3 cellular contexts compared by ENCODE assay signal in the genomic region with DNA sequence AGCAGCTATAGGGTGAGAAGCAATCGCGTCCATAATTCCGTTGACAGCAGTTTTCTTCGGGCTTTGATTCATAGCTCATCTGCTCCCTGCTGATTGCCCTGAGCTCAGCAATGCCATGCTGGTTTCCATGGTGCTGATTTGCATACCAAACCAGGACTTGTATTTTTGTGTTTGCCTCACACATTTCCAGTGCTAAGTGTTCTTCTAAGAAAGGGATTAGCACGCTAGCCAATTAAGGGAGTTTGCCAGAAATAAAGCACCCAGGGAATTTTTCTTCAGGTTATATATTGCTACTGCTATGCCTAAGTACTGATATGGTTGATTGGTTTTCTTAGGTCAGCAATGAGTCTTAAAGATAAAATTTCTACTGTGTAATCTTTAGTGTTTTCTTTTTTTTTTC.
A peak's percentile ranks its signal among the peaks of the same experiment; 100 is the strongest.
TF ChIP-seq lines count a peak whose summit lies in the region.

No MANE protein-coding gene starts in this region.

TF ChIP-seq in SK-N-SH, 30 proteins besides CTCF, POLR2A, EP300 and RAD21 (continued from another document):
- TF ChIP-seq, protein P1, sequence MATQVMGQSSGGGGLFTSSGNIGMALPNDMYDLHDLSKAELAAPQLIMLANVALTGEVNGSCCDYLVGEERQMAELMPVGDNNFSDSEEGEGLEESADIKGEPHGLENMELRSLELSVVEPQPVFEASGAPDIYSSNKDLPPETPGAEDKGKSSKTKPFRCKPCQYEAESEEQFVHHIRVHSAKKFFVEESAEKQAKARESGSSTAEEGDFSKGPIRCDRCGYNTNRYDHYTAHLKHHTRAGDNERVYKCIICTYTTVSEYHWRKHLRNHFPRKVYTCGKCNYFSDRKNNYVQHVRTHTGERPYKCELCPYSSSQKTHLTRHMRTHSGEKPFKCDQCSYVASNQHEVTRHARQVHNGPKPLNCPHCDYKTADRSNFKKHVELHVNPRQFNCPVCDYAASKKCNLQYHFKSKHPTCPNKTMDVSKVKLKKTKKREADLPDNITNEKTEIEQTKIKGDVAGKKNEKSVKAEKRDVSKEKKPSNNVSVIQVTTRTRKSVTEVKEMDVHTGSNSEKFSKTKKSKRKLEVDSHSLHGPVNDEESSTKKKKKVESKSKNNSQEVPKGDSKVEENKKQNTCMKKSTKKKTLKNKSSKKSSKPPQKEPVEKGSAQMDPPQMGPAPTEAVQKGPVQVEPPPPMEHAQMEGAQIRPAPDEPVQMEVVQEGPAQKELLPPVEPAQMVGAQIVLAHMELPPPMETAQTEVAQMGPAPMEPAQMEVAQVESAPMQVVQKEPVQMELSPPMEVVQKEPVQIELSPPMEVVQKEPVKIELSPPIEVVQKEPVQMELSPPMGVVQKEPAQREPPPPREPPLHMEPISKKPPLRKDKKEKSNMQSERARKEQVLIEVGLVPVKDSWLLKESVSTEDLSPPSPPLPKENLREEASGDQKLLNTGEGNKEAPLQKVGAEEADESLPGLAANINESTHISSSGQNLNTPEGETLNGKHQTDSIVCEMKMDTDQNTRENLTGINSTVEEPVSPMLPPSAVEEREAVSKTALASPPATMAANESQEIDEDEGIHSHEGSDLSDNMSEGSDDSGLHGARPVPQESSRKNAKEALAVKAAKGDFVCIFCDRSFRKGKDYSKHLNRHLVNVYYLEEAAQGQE (IDR thresholded peaks at IDR 0.05; ENCODE audit: low read depth, low read length), result peak; percentile 83
TF ChIP-seq in SK-N-SH: peak in this region for 1.

TF ChIP-seq in SK-N-SH treated with all-trans-retinoic acid at 6 μM for 48 hours, 23 proteins besides CTCF, POLR2A, EP300 and RAD21 (continued from another document):
- TF ChIP-seq, protein P2, sequence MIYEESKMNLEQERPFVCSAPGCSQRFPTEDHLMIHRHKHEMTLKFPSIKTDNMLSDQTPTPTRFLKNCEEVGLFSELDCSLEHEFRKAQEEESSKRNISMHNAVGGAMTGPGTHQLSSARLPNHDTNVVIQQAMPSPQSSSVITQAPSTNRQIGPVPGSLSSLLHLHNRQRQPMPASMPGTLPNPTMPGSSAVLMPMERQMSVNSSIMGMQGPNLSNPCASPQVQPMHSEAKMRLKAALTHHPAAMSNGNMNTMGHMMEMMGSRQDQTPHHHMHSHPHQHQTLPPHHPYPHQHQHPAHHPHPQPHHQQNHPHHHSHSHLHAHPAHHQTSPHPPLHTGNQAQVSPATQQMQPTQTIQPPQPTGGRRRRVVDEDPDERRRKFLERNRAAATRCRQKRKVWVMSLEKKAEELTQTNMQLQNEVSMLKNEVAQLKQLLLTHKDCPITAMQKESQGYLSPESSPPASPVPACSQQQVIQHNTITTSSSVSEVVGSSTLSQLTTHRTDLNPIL (CRISPR knock-in tag; IDR thresholded peaks at IDR 0.05; ENCODE audit: low read depth), result no peak
- TF ChIP-seq ESRRG (CRISPR knock-in tag; IDR thresholded peaks at IDR 0.05), result no peak
- no peak for TF ChIP-seq OSR1 (CRISPR knock-in tag; IDR thresholded peaks at IDR 0.05)
- TF ChIP-seq, protein P3, sequence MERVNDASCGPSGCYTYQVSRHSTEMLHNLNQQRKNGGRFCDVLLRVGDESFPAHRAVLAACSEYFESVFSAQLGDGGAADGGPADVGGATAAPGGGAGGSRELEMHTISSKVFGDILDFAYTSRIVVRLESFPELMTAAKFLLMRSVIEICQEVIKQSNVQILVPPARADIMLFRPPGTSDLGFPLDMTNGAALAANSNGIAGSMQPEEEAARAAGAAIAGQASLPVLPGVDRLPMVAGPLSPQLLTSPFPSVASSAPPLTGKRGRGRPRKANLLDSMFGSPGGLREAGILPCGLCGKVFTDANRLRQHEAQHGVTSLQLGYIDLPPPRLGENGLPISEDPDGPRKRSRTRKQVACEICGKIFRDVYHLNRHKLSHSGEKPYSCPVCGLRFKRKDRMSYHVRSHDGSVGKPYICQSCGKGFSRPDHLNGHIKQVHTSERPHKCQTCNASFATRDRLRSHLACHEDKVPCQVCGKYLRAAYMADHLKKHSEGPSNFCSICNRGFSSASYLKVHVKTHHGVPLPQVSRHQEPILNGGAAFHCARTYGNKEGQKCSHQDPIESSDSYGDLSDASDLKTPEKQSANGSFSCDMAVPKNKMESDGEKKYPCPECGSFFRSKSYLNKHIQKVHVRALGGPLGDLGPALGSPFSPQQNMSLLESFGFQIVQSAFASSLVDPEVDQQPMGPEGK (CRISPR knock-in tag; IDR thresholded peaks at IDR 0.05; ENCODE audit: borderline replicate concordance), result no peak
- no peak for TF ChIP-seq ARNTL (CRISPR knock-in tag; IDR thresholded peaks at IDR 0.05; ENCODE audit: borderline replicate concordance, low read depth)
- no peak for TF ChIP-seq SNAI2 (CRISPR knock-in tag; IDR thresholded peaks at IDR 0.05)
- no peak for TF ChIP-seq BACH2 (CRISPR knock-in tag; IDR thresholded peaks at IDR 0.05; ENCODE audit: borderline replicate concordance)
- no peak for TF ChIP-seq GLIS3 (CRISPR knock-in tag; IDR thresholded peaks at IDR 0.05)
- no peak for TF ChIP-seq PPARA (CRISPR knock-in tag; IDR thresholded peaks at IDR 0.05; ENCODE audit: borderline replicate concordance)
- TF ChIP-seq RARB (CRISPR knock-in tag; IDR thresholded peaks at IDR 0.05), result no peak
TF ChIP-seq in SK-N-SH treated with all-trans-retinoic acid at 6 μM for 48 hours: peak in this region for 0.

TF ChIP-seq in GM12878, 131 proteins besides CTCF, POLR2A, EP300 and RAD21 (continued from another document):
- TF ChIP-seq POU2F2 (IDR thresholded peaks at IDR 0.05; ENCODE audit: borderline replicate concordance, low read depth, low read length), result peak; percentile 47; the same call in 1 of the 3 replicates
